In genomic region chr7:157337316-157338149, GRCh38 we compare ENCODE assay signal across 8 cellular contexts. TPM values are rescaled to one million over a fixed set of nuclear protein-coding genes. Genes with fewer than 3 reads are reported as not detected.
A peak's percentile ranks its signal among the peaks of the same experiment; 100 is the strongest.
DNase-seq lines count a peak whose midpoint lies in the region; ATAC-seq, FAIRE-seq and TF ChIP-seq lines count a peak whose summit lies in the region.

No MANE protein-coding gene starts in this region.

- H3K36me3 ChIP-seq in Panc1 (ENCODE audit: control insufficient read depth, insufficient read depth, low read length) (no peaks in the 10 kb centered on the region; the same call in 1 of the 2 replicates), ovary (no peaks in the 10 kb centered on the region), transverse colon (no peaks in the 10 kb centered on the region)

- H3K4me3 ChIP-seq in Panc1 (ENCODE audit: low read depth in 2 of 2, low read length in 2 of 2) (peak overlapping the region; percentile 78 to 92), ovary (peak overlapping the region; percentile 75), transverse colon (peak overlapping the region; percentile 77 to 86 (median 84))

- no peak for TF ChIP-seq CTCF in 22Rv1 (IDR thresholded peaks at IDR 0.05)
- TF ChIP-seq CTCF in Panc1 (IDR thresholded peaks at IDR 0.05): no peak
- no peak for TF ChIP-seq CTCF in foreskin keratinocyte (conservative IDR thresholded peaks at IDR 0.05)
- no peak for TF ChIP-seq CTCF in ovary (IDR thresholded peaks at IDR 0.05)
- no peak for TF ChIP-seq CTCF in transverse colon (IDR thresholded peaks at IDR 0.05)

- ATAC-seq in HG03039 (IDR thresholded peaks at IDR 0.05; ENCODE audit: unreplicated experiment) (peak; percentile 52), Panc1 (peak; percentile 65), foreskin keratinocyte (peak; percentile 73)

- H3K27ac ChIP-seq in 22Rv1 (peak overlapping the region; percentile 75), Panc1 (ENCODE audit: low read length) (peak overlapping the region; percentile 73), foreskin keratinocyte (peak overlapping the region; percentile 54), ovary (peak overlapping the region; percentile 87 to 98), transverse colon (peak overlapping the region; percentile 98 to 99 (median 99))

- TF ChIP-seq POLR2A in ovary (IDR thresholded peaks at IDR 0.05): no peak
- no peak for TF ChIP-seq POLR2A in transverse colon (IDR thresholded peaks at IDR 0.05)

- in situ Hi-C loops in Panc1 (cut with HindIII; ENCODE audit: low pct_unique_long_range_greater_than_20kb, low sequenced_read_pairs): loop anchor here (5.0 kb wide), 1 partner anchor 45 kb away; no protein-coding TSS in a partner anchor
- in situ Hi-C loops in transverse colon (cut with MboI; ENCODE audit: low pct_ligation_motif_present in 1 of 4, low pct_unique_long_range_greater_than_20kb in 1 of 4, low sequenced_read_pairs in 3 of 4): no loop called here

- FAIRE-seq in GM18507 (lab: Jason Lieb, UNC): peak; percentile 66

- CTCF ChIA-PET in Panc1 (lab: Charles Lee): interaction anchor here (0.6 kb wide), 1 partner anchor 432 kb away, joined by 4 read pairs; no protein-coding TSS in a partner anchor

- POLR2A ChIA-PET in Panc1 (lab: Charles Lee): no interaction called here

- DNase-seq in GM18507 (ENCODE audit: extremely low spot score, insufficient read length, low read depth) (no peak), Panc1 (ENCODE audit: low read depth, low spot score) (no peak), foreskin keratinocyte (peak in 1 of 2 donors; percentile 37), ovary (peak; percentile 56 to 83 (median 69)), transverse colon (peak; percentile 83)
- DNase-seq in activated gamma-delta T cell treated with anti-CD3 and anti-CD28 coated beads, Interleukin-2, amount 50 U/mL, for 16 hours (ENCODE audit: low read depth): peak; percentile 39

- TF ChIP-seq EP300 in ovary (IDR thresholded peaks at IDR 0.05) (no peak), transverse colon (IDR thresholded peaks at IDR 0.05; ENCODE audit: low read depth) (no peak)

- H3K4me1 ChIP-seq in Panc1 (ENCODE audit: control insufficient read depth, insufficient read depth, low read length): peaks cover 39% of the 10 kb centered on the region
- peaks cover 10% of the 10 kb centered on the region for H3K4me1 ChIP-seq in foreskin keratinocyte
- H3K4me1 ChIP-seq in ovary (ENCODE audit: insufficient read depth): peaks cover 20% of the 10 kb centered on the region
- H3K4me1 ChIP-seq in transverse colon: peaks cover 14 to 44% (median 23%) of the 10 kb centered on the region in 4 donors

- H3K27me3 ChIP-seq in Panc1 (ENCODE audit: control insufficient read depth, insufficient read depth, low read length) (no peaks in the 10 kb centered on the region), foreskin keratinocyte (no peaks in the 10 kb centered on the region), ovary (no peaks in the 10 kb centered on the region), transverse colon (no peaks in the 10 kb centered on the region)

- intact Hi-C loops in Panc1 (cut with micrococcal nuclease; ENCODE audit: unreplicated experiment) (no loop called here), ovary (cut with DNase I) (no loop called here), transverse colon (cut with DNase I; ENCODE audit: low total_unique reads) (no loop called here)

- H3K9me3 ChIP-seq in Panc1 (ENCODE audit: control insufficient read depth, insufficient read depth, low read depth, low read length) (no peaks in the 10 kb centered on the region), ovary (no peaks in the 10 kb centered on the region), transverse colon (no peaks in the 10 kb centered on the region)

- TSS peak; percentile 73 for BruUV-seq in Panc1 (replicated peaks; lab: Mats Ljungman, UMichigan)

- WGBS in ovary, 3 donors: 0 to 1% (median 0%) methylated on average over 38 to 59 of the region's 59 CpGs
- 0 to 3% methylated on average over 8 to 35 of the region's 59 CpGs for WGBS in transverse colon (ENCODE audit: low coverage in 1 of 2), 2 donors

RNA-seq across cellular contexts. Expression of gene DNAJB6, which starts 0.7 kb away (rescaled TPM):
- total RNA-seq in Panc1 (2021; ENCODE audit: unreplicated experiment): 201 TPM
- 278 TPM for polyA plus RNA-seq in Panc1 (2012; ENCODE audit: insufficient read length)
- total RNA-seq in foreskin keratinocyte: 119 and 121 TPM in 2 replicates
- polyA plus RNA-seq in foreskin keratinocyte: 97.9 and 98.5 TPM in 2 replicates
- 100 to 1,000 TPM in 2 of 7 donors, 10 to 100 TPM in 5; 79.0 to 106 (median 86.7) TPM for total RNA-seq in ovary
- 100 to 1,000 TPM; 106 to 154 TPM for polyA plus RNA-seq in ovary
- 10 to 100 TPM; 47.0 to 87.6 (median 60.5) TPM for total RNA-seq in transverse colon

Comparison
In these comparisons a context has a peak if more than half of its experiments do, and no peak if none do; other contexts are left out.
1. DNase-seq: peak in activated gamma-delta T cell treated with anti-CD3 and anti-CD28 coated beads, Interleukin-2, amount 50 U/mL, for 16 hours (single experiment), ovary (5 of 5) and transverse colon (single experiment); none in GM18507 (single experiment) and Panc1 (single experiment).
2. Peak in every context shown above with its lines, with median percentiles within 50 percentile points of each other: H3K27ac ChIP-seq, ATAC-seq and H3K4me3 ChIP-seq.